15 cellular contexts compared by ENCODE assay signal in genomic region chr2:131514408-131515166, GRCh38. TPM values are rescaled to one million over a fixed set of nuclear protein-coding genes. Genes with fewer than 3 reads are reported as not detected.
DNase-seq lines count a peak whose midpoint lies in the region; ATAC-seq and TF ChIP-seq lines count a peak whose summit lies in the region.
"Not testable (repeated sequence)": the region's sequence is repeated elsewhere in the genome, so short reads cannot be mapped to it uniquely, and the experiment has no call there.
"Had no signal": no experiment of that assay in that cellular context is flagged by ENCODE, and none has a peak within 500 bp of the region (broad histone marks: within the 10 kb centered on the region; RNA-seq: fewer than 3 reads in every experiment).

No MANE protein-coding gene starts in this region.

- POLR2A ChIA-PET in activated CD8-positive, alpha-beta T cell treated with anti-CD3 and anti-CD28 coated beads, Interleukin-2, amount 10 ng/mL, durations not matched to agents 7 days and 5 days (lab: Charles Lee), result not testable (repeated sequence)

- DNase-seq in GM10266 (ENCODE audit: extremely low spot score), result peak; percentile 50
- DNase-seq in activated CD8-positive, alpha-beta T cell treated with anti-CD3 and anti-CD28 coated beads, Interleukin-2, amount 10 ng/mL, durations not matched to agents 7 days and 5 days; natural killer cell: not testable (repeated sequence)

- not testable (repeated sequence) for H3K27me3 Mint-ChIP-seq in activated CD8-positive, alpha-beta T cell treated with anti-CD3 and anti-CD28 coated beads, Interleukin-2, amount 10 ng/mL, durations not matched to agents 7 days and 5 days (ENCODE audit: low read depth); natural killer cell (ENCODE audit: low read depth in 2 of 2)

- H3K4me3 Mint-ChIP-seq in activated CD8-positive, alpha-beta T cell treated with anti-CD3 and anti-CD28 coated beads, Interleukin-2, amount 10 ng/mL, durations not matched to agents 7 days and 5 days, result not testable (repeated sequence)
- peak overlapping the region; percentile 47 for H3K4me3 Mint-ChIP-seq in natural killer cell

- intact Hi-C loops in natural killer cell (cut with micrococcal nuclease), result not testable (repeated sequence)

- ATAC-seq in GM18873 (IDR thresholded peaks at IDR 0.05; ENCODE audit: low FRiP score, unreplicated experiment) (peak; percentile 83), GM21360 (IDR thresholded peaks at IDR 0.05; ENCODE audit: unreplicated experiment) (peak; percentile 59), HG02623 (IDR thresholded peaks at IDR 0.05; ENCODE audit: unreplicated experiment) (peak; percentile 75), HG03066 (IDR thresholded peaks at IDR 0.05; ENCODE audit: low read depth, unreplicated experiment) (peak; percentile 65), HG03469 (IDR thresholded peaks at IDR 0.05; ENCODE audit: unreplicated experiment) (peak; percentile 55), natural killer cell (peak; percentile 31 to 71 (median 65))
- ATAC-seq in activated CD8-positive, alpha-beta T cell treated with anti-CD3 and anti-CD28 coated beads, Interleukin-2, amount 10 ng/mL, durations not matched to agents 7 days and 5 days, result not testable (repeated sequence)

- peaks cover 21% of the 10 kb centered on the region for H3K4me1 Mint-ChIP-seq in activated CD8-positive, alpha-beta T cell treated with anti-CD3 and anti-CD28 coated beads, Interleukin-2, amount 10 ng/mL, durations not matched to agents 7 days and 5 days (ENCODE audit: low read depth)
- H3K4me1 Mint-ChIP-seq in natural killer cell, result peaks cover 15 to 33% of the 10 kb centered on the region in 2 donors

- not testable (repeated sequence) for H3K9me3 Mint-ChIP-seq in activated CD8-positive, alpha-beta T cell treated with anti-CD3 and anti-CD28 coated beads, Interleukin-2, amount 10 ng/mL, durations not matched to agents 7 days and 5 days (ENCODE audit: insufficient read depth); natural killer cell

- CTCF ChIA-PET in activated CD8-positive, alpha-beta T cell treated with anti-CD3 and anti-CD28 coated beads, Interleukin-2, amount 10 ng/mL, durations not matched to agents 7 days and 5 days (lab: Charles Lee), result not testable (repeated sequence)

- peaks cover 29% of the 10 kb centered on the region for H3K36me3 Mint-ChIP-seq in activated CD8-positive, alpha-beta T cell treated with anti-CD3 and anti-CD28 coated beads, Interleukin-2, amount 10 ng/mL, durations not matched to agents 7 days and 5 days (ENCODE audit: low read depth)
- not testable (repeated sequence) for H3K36me3 Mint-ChIP-seq in natural killer cell

- TF ChIP-seq CTCF in GM10266 (IDR thresholded peaks at IDR 0.05; ENCODE audit: control insufficient read depth, insufficient read depth, low read depth, missing control alignments); natural killer cell (IDR thresholded peaks at IDR 0.05): not testable (repeated sequence)

- peak overlapping the region; percentile 76 for H3K27ac Mint-ChIP-seq in activated CD8-positive, alpha-beta T cell treated with anti-CD3 and anti-CD28 coated beads, Interleukin-2, amount 10 ng/mL, durations not matched to agents 7 days and 5 days
- H3K27ac Mint-ChIP-seq in natural killer cell, result peak overlapping the region; percentile 64 to 68

RNA-seq across cellular contexts. Expression of gene CCDC74A, which starts 13.1 kb away (rescaled TPM):
- total RNA-seq in activated CD8-positive, alpha-beta T cell treated with anti-CD3 and anti-CD28 coated beads, Interleukin-2, amount 10 ng/mL, durations not matched to agents 7 days and 5 days, result 10 to 100 TPM in 1 of 2 experiments, 1 to 10 TPM in 1; 9.4 to 10.0 TPM
- total RNA-seq in natural killer cell, result 1 to 10 TPM in 2 of 3 donors, under 1 TPM in 1; 0.95 to 1.5 (median 1.4) TPM

RNA-seq across cellular contexts. Expression of gene MZT2A, which starts 22.4 kb away (rescaled TPM):
- total RNA-seq in activated CD8-positive, alpha-beta T cell treated with anti-CD3 and anti-CD28 coated beads, Interleukin-2, amount 10 ng/mL, durations not matched to agents 7 days and 5 days, result 100 to 1,000 TPM; 181 to 191 TPM
- 10 to 100 TPM; 37.7 to 47.0 (median 42.5) TPM for total RNA-seq in natural killer cell

RNA-seq across cellular contexts. Expression of gene TUBA3D, which starts 38.7 kb away (rescaled TPM):
- not detected for total RNA-seq in activated CD8-positive, alpha-beta T cell treated with anti-CD3 and anti-CD28 coated beads, Interleukin-2, amount 10 ng/mL, durations not matched to agents 7 days and 5 days
- not detected for total RNA-seq in natural killer cell
- total RNA-seq: adrenal gland; CD4-positive, alpha-beta memory T cell; esophagus muscularis mucosa; glomerular endothelial cell; NCI-H460; omental fat pad; ureter had no signal

Comparison
In these comparisons a context has a peak if more than half of its experiments do, and no peak if none do; other contexts are left out.
1. RNA of gene CCDC74A, which starts 13.1 kb away (total RNA-seq): 9.4 to 10.0 TPM in activated CD8-positive, alpha-beta T cell treated with anti-CD3 and anti-CD28 coated beads, Interleukin-2, amount 10 ng/mL, durations not matched to agents 7 days and 5 days; 0.95 to 1.5 TPM in natural killer cell; every median in the first group is over 4 times any median in the second.